1 cellular context compared by ENCODE assay signal in the genomic region with DNA sequence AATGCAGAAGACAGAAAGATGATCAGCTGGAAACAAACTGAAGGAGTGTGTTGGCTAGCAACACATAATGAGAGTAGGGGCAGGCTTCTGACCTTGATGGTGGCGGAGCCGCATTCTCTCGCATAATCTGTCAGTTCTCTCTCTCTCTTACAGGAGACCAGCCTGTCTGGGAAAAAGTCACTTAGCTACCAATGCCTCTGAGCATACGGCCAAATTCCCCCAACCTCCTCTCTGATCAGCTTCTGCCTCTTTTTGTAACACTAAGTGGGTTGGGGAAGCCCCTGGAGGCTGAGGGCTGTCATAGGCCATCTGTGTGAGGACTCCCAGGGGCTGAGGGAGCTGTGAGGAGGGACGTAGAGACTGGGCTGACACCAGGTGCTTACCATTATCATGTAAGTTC.
TF ChIP-seq lines count a peak whose summit lies in the region.

No MANE protein-coding gene starts in this region.

TF ChIP-seq in GM12878, 131 proteins besides CTCF, POLR2A, EP300 and RAD21 (continued from another document and continues in another):
- TF ChIP-seq, protein P1, sequence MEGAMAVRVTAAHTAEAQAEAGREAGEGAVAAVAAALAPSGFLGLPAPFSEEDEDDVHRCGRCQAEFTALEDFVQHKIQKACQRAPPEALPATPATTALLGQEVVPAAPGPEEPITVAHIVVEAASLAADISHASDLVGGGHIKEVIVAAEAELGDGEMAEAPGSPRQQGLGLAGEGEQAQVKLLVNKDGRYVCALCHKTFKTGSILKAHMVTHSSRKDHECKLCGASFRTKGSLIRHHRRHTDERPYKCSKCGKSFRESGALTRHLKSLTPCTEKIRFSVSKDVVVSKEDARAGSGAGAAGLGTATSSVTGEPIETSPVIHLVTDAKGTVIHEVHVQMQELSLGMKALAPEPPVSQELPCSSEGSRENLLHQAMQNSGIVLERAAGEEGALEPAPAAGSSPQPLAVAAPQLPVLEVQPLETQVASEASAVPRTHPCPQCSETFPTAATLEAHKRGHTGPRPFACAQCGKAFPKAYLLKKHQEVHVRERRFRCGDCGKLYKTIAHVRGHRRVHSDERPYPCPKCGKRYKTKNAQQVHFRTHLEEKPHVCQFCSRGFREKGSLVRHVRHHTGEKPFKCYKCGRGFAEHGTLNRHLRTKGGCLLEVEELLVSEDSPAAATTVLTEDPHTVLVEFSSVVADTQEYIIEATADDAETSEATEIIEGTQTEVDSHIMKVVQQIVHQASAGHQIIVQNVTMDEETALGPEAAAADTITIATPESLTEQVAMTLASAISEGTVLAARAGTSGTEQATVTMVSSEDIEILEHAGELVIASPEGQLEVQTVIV (IDR thresholded peaks at IDR 0.05; ENCODE audit: borderline replicate concordance, partially characterized antibody): no peak
- TF ChIP-seq DPF2 (IDR thresholded peaks at IDR 0.05): no peak; the same call in 1 of the 2 replicates
- TF ChIP-seq TCF3 (IDR thresholded peaks at IDR 0.05; ENCODE audit: borderline replicate concordance, insufficient read depth, low read depth, low read length): no peak
- TF ChIP-seq, protein P2, sequence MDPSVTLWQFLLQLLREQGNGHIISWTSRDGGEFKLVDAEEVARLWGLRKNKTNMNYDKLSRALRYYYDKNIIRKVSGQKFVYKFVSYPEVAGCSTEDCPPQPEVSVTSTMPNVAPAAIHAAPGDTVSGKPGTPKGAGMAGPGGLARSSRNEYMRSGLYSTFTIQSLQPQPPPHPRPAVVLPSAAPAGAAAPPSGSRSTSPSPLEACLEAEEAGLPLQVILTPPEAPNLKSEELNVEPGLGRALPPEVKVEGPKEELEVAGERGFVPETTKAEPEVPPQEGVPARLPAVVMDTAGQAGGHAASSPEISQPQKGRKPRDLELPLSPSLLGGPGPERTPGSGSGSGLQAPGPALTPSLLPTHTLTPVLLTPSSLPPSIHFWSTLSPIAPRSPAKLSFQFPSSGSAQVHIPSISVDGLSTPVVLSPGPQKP (IDR thresholded peaks at IDR 0.05; ENCODE audit: low read depth, low read length): no peak
- TF ChIP-seq, protein P3, sequence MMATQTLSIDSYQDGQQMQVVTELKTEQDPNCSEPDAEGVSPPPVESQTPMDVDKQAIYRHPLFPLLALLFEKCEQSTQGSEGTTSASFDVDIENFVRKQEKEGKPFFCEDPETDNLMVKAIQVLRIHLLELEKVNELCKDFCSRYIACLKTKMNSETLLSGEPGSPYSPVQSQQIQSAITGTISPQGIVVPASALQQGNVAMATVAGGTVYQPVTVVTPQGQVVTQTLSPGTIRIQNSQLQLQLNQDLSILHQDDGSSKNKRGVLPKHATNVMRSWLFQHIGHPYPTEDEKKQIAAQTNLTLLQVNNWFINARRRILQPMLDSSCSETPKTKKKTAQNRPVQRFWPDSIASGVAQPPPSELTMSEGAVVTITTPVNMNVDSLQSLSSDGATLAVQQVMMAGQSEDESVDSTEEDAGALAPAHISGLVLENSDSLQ (IDR thresholded peaks at IDR 0.05): peak; percentile 74
- TF ChIP-seq MTA2 (IDR thresholded peaks at IDR 0.05; ENCODE audit: low read depth): peak; percentile 0; the same call in 1 of the 2 replicates
- TF ChIP-seq, protein P4, sequence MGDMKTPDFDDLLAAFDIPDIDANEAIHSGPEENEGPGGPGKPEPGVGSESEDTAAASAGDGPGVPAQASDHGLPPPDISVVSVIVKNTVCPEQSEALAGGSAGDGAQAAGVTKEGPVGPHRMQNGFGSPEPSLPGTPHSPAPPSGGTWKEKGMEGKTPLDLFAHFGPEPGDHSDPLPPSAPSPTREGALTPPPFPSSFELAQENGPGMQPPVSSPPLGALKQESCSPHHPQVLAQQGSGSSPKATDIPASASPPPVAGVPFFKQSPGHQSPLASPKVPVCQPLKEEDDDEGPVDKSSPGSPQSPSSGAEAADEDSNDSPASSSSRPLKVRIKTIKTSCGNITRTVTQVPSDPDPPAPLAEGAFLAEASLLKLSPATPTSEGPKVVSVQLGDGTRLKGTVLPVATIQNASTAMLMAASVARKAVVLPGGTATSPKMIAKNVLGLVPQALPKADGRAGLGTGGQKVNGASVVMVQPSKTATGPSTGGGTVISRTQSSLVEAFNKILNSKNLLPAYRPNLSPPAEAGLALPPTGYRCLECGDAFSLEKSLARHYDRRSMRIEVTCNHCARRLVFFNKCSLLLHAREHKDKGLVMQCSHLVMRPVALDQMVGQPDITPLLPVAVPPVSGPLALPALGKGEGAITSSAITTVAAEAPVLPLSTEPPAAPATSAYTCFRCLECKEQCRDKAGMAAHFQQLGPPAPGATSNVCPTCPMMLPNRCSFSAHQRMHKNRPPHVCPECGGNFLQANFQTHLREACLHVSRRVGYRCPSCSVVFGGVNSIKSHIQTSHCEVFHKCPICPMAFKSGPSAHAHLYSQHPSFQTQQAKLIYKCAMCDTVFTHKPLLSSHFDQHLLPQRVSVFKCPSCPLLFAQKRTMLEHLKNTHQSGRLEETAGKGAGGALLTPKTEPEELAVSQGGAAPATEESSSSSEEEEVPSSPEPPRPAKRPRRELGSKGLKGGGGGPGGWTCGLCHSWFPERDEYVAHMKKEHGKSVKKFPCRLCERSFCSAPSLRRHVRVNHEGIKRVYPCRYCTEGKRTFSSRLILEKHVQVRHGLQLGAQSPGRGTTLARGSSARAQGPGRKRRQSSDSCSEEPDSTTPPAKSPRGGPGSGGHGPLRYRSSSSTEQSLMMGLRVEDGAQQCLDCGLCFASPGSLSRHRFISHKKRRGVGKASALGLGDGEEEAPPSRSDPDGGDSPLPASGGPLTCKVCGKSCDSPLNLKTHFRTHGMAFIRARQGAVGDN (IDR thresholded peaks at IDR 0.05): no peak
- TF ChIP-seq, protein P5, sequence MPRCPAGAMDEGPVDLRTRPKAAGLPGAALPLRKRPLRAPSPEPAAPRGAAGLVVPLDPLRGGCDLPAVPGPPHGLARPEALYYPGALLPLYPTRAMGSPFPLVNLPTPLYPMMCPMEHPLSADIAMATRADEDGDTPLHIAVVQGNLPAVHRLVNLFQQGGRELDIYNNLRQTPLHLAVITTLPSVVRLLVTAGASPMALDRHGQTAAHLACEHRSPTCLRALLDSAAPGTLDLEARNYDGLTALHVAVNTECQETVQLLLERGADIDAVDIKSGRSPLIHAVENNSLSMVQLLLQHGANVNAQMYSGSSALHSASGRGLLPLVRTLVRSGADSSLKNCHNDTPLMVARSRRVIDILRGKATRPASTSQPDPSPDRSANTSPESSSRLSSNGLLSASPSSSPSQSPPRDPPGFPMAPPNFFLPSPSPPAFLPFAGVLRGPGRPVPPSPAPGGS (IDR thresholded peaks at IDR 0.05; ENCODE audit: borderline replicate concordance, insufficient read depth, low read depth, low read length, poor library complexity, severe bottlenecking): peak; percentile 86
- peak; percentile 41; the same call in 1 of the 2 replicates for TF ChIP-seq CREB1 (IDR thresholded peaks at IDR 0.05; ENCODE audit: low read depth)
- TF ChIP-seq CBX3 (IDR thresholded peaks at IDR 0.05; ENCODE audit: borderline replicate concordance, low read depth): no peak
- peak; percentile 89 for TF ChIP-seq NFXL1 (IDR thresholded peaks at IDR 0.05; ENCODE audit: borderline replicate concordance)
- TF ChIP-seq RELA (IDR thresholded peaks at IDR 0.05; ENCODE audit: borderline replicate concordance, partially characterized antibody): peak; percentile 74
- TF ChIP-seq, protein P6, sequence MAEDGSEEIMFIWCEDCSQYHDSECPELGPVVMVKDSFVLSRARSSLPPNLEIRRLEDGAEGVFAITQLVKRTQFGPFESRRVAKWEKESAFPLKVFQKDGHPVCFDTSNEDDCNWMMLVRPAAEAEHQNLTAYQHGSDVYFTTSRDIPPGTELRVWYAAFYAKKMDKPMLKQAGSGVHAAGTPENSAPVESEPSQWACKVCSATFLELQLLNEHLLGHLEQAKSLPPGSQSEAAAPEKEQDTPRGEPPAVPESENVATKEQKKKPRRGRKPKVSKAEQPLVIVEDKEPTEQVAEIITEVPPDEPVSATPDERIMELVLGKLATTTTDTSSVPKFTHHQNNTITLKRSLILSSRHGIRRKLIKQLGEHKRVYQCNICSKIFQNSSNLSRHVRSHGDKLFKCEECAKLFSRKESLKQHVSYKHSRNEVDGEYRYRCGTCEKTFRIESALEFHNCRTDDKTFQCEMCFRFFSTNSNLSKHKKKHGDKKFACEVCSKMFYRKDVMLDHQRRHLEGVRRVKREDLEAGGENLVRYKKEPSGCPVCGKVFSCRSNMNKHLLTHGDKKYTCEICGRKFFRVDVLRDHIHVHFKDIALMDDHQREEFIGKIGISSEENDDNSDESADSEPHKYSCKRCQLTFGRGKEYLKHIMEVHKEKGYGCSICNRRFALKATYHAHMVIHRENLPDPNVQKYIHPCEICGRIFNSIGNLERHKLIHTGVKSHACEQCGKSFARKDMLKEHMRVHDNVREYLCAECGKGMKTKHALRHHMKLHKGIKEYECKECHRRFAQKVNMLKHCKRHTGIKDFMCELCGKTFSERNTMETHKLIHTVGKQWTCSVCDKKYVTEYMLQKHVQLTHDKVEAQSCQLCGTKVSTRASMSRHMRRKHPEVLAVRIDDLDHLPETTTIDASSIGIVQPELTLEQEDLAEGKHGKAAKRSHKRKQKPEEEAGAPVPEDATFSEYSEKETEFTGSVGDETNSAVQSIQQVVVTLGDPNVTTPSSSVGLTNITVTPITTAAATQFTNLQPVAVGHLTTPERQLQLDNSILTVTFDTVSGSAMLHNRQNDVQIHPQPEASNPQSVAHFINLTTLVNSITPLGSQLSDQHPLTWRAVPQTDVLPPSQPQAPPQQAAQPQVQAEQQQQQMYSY (CRISPR knock-in tag; IDR thresholded peaks at IDR 0.05): no peak
- no peak for TF ChIP-seq SUZ12 (IDR thresholded peaks at IDR 0.05; ENCODE audit: unreplicated experiment)
- no peak for TF ChIP-seq EGR1 (IDR thresholded peaks at IDR 0.05; ENCODE audit: borderline replicate concordance in 1 of 2, low read depth in 2 of 2, low read length in 2 of 2)
- TF ChIP-seq, protein P7, sequence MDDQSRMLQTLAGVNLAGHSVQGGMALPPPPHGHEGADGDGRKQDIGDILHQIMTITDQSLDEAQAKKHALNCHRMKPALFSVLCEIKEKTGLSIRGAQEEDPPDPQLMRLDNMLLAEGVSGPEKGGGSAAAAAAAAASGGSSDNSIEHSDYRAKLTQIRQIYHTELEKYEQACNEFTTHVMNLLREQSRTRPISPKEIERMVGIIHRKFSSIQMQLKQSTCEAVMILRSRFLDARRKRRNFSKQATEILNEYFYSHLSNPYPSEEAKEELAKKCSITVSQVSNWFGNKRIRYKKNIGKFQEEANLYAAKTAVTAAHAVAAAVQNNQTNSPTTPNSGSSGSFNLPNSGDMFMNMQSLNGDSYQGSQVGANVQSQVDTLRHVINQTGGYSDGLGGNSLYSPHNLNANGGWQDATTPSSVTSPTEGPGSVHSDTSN (IDR thresholded peaks at IDR 0.05; ENCODE audit: insufficient replicate concordance, low read depth, low read length): peak; percentile 37
- peak; percentile 74 for TF ChIP-seq IKZF1 (conservative IDR thresholded peaks at IDR 0.05)
- TF ChIP-seq, protein P8, sequence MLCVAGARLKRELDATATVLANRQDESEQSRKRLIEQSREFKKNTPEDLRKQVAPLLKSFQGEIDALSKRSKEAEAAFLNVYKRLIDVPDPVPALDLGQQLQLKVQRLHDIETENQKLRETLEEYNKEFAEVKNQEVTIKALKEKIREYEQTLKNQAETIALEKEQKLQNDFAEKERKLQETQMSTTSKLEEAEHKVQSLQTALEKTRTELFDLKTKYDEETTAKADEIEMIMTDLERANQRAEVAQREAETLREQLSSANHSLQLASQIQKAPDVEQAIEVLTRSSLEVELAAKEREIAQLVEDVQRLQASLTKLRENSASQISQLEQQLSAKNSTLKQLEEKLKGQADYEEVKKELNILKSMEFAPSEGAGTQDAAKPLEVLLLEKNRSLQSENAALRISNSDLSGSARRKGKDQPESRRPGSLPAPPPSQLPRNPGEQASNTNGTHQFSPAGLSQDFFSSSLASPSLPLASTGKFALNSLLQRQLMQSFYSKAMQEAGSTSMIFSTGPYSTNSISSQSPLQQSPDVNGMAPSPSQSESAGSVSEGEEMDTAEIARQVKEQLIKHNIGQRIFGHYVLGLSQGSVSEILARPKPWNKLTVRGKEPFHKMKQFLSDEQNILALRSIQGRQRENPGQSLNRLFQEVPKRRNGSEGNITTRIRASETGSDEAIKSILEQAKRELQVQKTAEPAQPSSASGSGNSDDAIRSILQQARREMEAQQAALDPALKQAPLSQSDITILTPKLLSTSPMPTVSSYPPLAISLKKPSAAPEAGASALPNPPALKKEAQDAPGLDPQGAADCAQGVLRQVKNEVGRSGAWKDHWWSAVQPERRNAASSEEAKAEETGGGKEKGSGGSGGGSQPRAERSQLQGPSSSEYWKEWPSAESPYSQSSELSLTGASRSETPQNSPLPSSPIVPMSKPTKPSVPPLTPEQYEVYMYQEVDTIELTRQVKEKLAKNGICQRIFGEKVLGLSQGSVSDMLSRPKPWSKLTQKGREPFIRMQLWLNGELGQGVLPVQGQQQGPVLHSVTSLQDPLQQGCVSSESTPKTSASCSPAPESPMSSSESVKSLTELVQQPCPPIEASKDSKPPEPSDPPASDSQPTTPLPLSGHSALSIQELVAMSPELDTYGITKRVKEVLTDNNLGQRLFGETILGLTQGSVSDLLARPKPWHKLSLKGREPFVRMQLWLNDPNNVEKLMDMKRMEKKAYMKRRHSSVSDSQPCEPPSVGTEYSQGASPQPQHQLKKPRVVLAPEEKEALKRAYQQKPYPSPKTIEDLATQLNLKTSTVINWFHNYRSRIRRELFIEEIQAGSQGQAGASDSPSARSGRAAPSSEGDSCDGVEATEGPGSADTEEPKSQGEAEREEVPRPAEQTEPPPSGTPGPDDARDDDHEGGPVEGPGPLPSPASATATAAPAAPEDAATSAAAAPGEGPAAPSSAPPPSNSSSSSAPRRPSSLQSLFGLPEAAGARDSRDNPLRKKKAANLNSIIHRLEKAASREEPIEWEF (IDR thresholded peaks at IDR 0.05; ENCODE audit: insufficient replicate concordance, low read depth, low read length): peak; percentile 80
- no peak for TF ChIP-seq SPI1 (IDR thresholded peaks at IDR 0.05; ENCODE audit: borderline replicate concordance, insufficient read depth, low read depth, low read length)
- TF ChIP-seq RB1 (IDR thresholded peaks at IDR 0.05; ENCODE audit: borderline replicate concordance): peak; percentile 20; the same call in 1 of the 2 replicates
- TF ChIP-seq SIX5 (IDR thresholded peaks at IDR 0.05; ENCODE audit: low read depth, low read length, severe bottlenecking): no peak
- TF ChIP-seq ZZZ3 (IDR thresholded peaks at IDR 0.05; ENCODE audit: control insufficient read depth, insufficient read length, low read depth): no peak
- no peak for TF ChIP-seq JUNB (IDR thresholded peaks at IDR 0.05)
- TF ChIP-seq, protein P9, sequence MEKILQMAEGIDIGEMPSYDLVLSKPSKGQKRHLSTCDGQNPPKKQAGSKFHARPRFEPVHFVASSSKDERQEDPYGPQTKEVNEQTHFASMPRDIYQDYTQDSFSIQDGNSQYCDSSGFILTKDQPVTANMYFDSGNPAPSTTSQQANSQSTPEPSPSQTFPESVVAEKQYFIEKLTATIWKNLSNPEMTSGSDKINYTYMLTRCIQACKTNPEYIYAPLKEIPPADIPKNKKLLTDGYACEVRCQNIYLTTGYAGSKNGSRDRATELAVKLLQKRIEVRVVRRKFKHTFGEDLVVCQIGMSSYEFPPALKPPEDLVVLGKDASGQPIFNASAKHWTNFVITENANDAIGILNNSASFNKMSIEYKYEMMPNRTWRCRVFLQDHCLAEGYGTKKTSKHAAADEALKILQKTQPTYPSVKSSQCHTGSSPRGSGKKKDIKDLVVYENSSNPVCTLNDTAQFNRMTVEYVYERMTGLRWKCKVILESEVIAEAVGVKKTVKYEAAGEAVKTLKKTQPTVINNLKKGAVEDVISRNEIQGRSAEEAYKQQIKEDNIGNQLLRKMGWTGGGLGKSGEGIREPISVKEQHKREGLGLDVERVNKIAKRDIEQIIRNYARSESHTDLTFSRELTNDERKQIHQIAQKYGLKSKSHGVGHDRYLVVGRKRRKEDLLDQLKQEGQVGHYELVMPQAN (conservative IDR thresholded peaks at IDR 0.05): no peak
- peak; percentile 86 for TF ChIP-seq MEF2B (IDR thresholded peaks at IDR 0.05; ENCODE audit: partially characterized antibody, poor library complexity, severe bottlenecking)
- TF ChIP-seq GATAD2B (conservative IDR thresholded peaks at IDR 0.05; ENCODE audit: low read depth): peak; percentile 73
- no peak for TF ChIP-seq ZNF207 (IDR thresholded peaks at IDR 0.05; ENCODE audit: borderline replicate concordance)
- peak; percentile 74 for TF ChIP-seq TCF12 (IDR thresholded peaks at IDR 0.05; ENCODE audit: low read depth, low read length)
- TF ChIP-seq KDM1A (IDR thresholded peaks at IDR 0.05; ENCODE audit: borderline replicate concordance): no peak
